In genomic region chr2:209425082-209426071, GRCh38 we compare ENCODE assay signal across 1 cellular context.
TF ChIP-seq lines count a peak whose summit lies in the region.

No MANE protein-coding gene starts in this region.

TF ChIP-seq in IMR-90, 13 proteins besides CTCF, POLR2A, EP300 and RAD21:
- TF ChIP-seq SMC3 (IDR thresholded peaks at IDR 0.05; ENCODE audit: low read depth, low read length), result peak; percentile 64
- no peak for TF ChIP-seq MAZ (IDR thresholded peaks at IDR 0.05; ENCODE audit: borderline replicate concordance, low read depth, low read length)
TF ChIP-seq in IMR-90: peak in this region for 1.
